Comparison of ENCODE assay signal across 11 cellular contexts in the genomic region with DNA sequence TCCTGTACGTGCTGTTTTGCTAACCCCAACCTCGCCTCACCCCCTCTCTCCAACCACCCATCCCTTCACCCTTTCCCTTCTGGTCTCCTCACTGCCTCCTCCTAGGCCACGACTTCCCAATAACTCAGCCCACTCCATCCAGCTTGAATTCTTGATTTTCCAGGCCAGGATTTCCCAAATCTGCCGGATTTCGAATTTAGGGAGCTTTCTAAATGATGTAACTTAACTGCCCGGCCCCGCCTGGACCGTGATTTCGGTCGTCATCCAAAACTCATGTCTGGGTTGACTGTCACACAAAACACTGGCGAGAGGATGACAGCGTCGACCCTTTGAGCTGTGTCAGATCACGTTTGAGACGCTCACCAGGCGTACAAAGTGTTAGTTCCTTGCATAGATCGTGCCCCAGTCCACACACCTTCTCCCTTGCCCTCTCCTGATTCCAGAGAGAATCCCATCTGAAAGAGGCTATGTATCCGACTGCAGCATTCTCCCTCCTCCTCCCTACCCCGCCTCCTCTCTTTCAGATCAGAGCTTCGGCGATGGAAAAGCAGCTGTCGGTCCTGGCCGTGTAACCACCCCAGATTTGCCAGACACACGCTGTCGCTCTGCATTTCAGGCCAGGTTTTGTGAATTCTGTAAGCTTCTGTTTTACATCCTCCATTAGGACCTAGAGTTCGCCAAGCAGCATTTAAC.
DNase-seq lines count a peak whose midpoint lies in the region; ATAC-seq and TF ChIP-seq lines count a peak whose summit lies in the region.
"Had no signal": no experiment of that assay in that cellular context is flagged by ENCODE, and none has a peak within 500 bp of the region (broad histone marks: within the 10 kb centered on the region; RNA-seq: fewer than 3 reads in every experiment).

No MANE protein-coding gene starts in this region.

- H3K9me3 ChIP-seq in iPS-20b (ENCODE audit: insufficient read depth, low read depth, low read length) = no peaks in the 10 kb centered on the region
- H3K9me3 ChIP-seq: vagina had no signal

- H3K27ac Mint-ChIP-seq in activated naive CD4-positive, alpha-beta T cell treated with anti-CD3 and anti-CD28 coated beads, Interleukin-2, amount 50 U/mL, for 24 hours = no peak overlapping the region
- H3K27ac Mint-ChIP-seq in WTC11 = no peak overlapping the region
- H3K27ac Mint-ChIP-seq: activated CD8-positive, alpha-beta T cell treated with anti-CD3 and anti-CD28 coated beads for 36 hours had no signal

- H3K9me3 Mint-ChIP-seq in activated naive CD4-positive, alpha-beta T cell treated with anti-CD3 and anti-CD28 coated beads, Interleukin-2, amount 50 U/mL, for 24 hours = no peaks in the 10 kb centered on the region
- no peaks in the 10 kb centered on the region for H3K9me3 Mint-ChIP-seq in WTC11
- H3K9me3 Mint-ChIP-seq: activated CD8-positive, alpha-beta T cell treated with anti-CD3 and anti-CD28 coated beads for 36 hours had no signal

- H3K4me3 Mint-ChIP-seq in activated naive CD4-positive, alpha-beta T cell treated with anti-CD3 and anti-CD28 coated beads, Interleukin-2, amount 50 U/mL, for 24 hours = peak overlapping the region; percentile 19
- H3K4me3 Mint-ChIP-seq in WTC11 = peak overlapping the region; percentile 94
- H3K4me3 Mint-ChIP-seq: activated CD8-positive, alpha-beta T cell treated with anti-CD3 and anti-CD28 coated beads for 36 hours had no signal

- peaks cover 78% of the 10 kb centered on the region for H3K27me3 Mint-ChIP-seq in activated naive CD4-positive, alpha-beta T cell treated with anti-CD3 and anti-CD28 coated beads, Interleukin-2, amount 50 U/mL, for 24 hours
- peaks cover 59% of the 10 kb centered on the region for H3K27me3 Mint-ChIP-seq in WTC11 (ENCODE audit: low read depth)

- H3K27me3 ChIP-seq in iPS-20b (ENCODE audit: insufficient read depth, low read length) = peaks cover 69% of the 10 kb centered on the region
- H3K27me3 ChIP-seq: vagina had no signal

- H3K4me1 Mint-ChIP-seq in activated naive CD4-positive, alpha-beta T cell treated with anti-CD3 and anti-CD28 coated beads, Interleukin-2, amount 50 U/mL, for 24 hours = peaks cover 14% of the 10 kb centered on the region
- H3K4me1 Mint-ChIP-seq in WTC11 = peaks cover 43% of the 10 kb centered on the region

- H3K4me3 ChIP-seq in iPS-20b (ENCODE audit: low read length) (peak overlapping the region; percentile 79), retinal pigment epithelial cell (ENCODE audit: low read length) (peak overlapping the region; percentile 14)

- peaks cover 4% of the 10 kb centered on the region; the same call in 1 of the 2 replicates for H3K4me1 ChIP-seq in iPS-20b (ENCODE audit: insufficient read depth, low read length)
- H3K4me1 ChIP-seq: vagina had no signal

- DNase-seq in activated naive CD4-positive, alpha-beta T cell treated with Interleukin-2 at 50 U/mL for 16 hours = no peak
- DNase-seq in WTC11 (ENCODE audit: low spot score) (peak; percentile 48), retinal pigment epithelial cell (ENCODE audit: low read depth) (no peak), CD1c-positive myeloid dendritic cell (ENCODE audit: extremely low spot score) (no peak)
- no peak for DNase-seq in stimulated activated CD4-positive, alpha-beta T cell treated with anti-CD3 and anti-CD28 coated beads, Interleukin-2, amount 100 ng/mL, for 48 hours
- DNase-seq: activated CD8-positive, alpha-beta T cell treated with anti-CD3 and anti-CD28 coated beads for 36 hours; T-helper 2 cell had no signal

- H3K36me3 Mint-ChIP-seq in activated naive CD4-positive, alpha-beta T cell treated with anti-CD3 and anti-CD28 coated beads, Interleukin-2, amount 50 U/mL, for 24 hours = peaks cover 3% of the 10 kb centered on the region
- no peaks in the 10 kb centered on the region; the same call in 1 of the 2 replicates for H3K36me3 Mint-ChIP-seq in WTC11

- H3K9ac ChIP-seq in iPS-20b (ENCODE audit: low read depth, low read length) = peak overlapping the region; percentile 32; the same call in 1 of the 2 replicates

- ATAC-seq in WTC11 (peak; percentile 62), GM18909 (IDR thresholded peaks at IDR 0.05; ENCODE audit: poor library complexity, unreplicated experiment) (no peak)
- ATAC-seq: activated CD8-positive, alpha-beta T cell treated with anti-CD3 and anti-CD28 coated beads for 36 hours had no signal

- POLR2A ChIA-PET in WTC11 (lab: Charles Lee) = no interaction called here

- CTCF ChIA-PET in WTC11 (lab: Charles Lee) = interaction anchor here (0.6 to 1.8 kb wide), 12 partner anchors 16 to 338 kb away, joined by 3 to 6 read pairs (median 4); no protein-coding TSS in a partner anchor

- no peaks in the 10 kb centered on the region for H3K36me3 ChIP-seq in iPS-20b (ENCODE audit: insufficient read depth, low read depth, low read length)
- H3K36me3 ChIP-seq: vagina had no signal

- no peak overlapping the region for H3K27ac ChIP-seq in iPS-20b (ENCODE audit: low read length)
- H3K27ac ChIP-seq: vagina had no signal

- no peak for TF ChIP-seq CTCF in WTC11 (IDR thresholded peaks at IDR 0.05)
- no peak for TF ChIP-seq CTCF in retinal pigment epithelial cell (conservative IDR thresholded peaks at IDR 0.05; ENCODE audit: low read depth, low read length)

TF ChIP-seq in WTC11, 78 proteins besides CTCF, POLR2A, EP300 and RAD21:
- TF ChIP-seq, protein P1, sequence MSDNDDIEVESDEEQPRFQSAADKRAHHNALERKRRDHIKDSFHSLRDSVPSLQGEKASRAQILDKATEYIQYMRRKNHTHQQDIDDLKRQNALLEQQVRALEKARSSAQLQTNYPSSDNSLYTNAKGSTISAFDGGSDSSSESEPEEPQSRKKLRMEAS (CRISPR knock-in tag; IDR thresholded peaks at IDR 0.05) = 0 out of 2 replicates have a peak, but pooled peaks have one; percentile 44
- TF ChIP-seq ZNF317 (CRISPR knock-in tag; IDR thresholded peaks at IDR 0.05; ENCODE audit: borderline replicate concordance, low read depth) = no peak
